Comparison of ENCODE assay signal across 10 cellular contexts in genomic region chr5:40685952-40686351, GRCh38. TPM values are rescaled to one million over a fixed set of nuclear protein-coding genes. Genes with fewer than 3 reads are reported as not detected.
DNase-seq lines count a peak whose midpoint lies in the region; FAIRE-seq and TF ChIP-seq lines count a peak whose summit lies in the region.
"Had no signal": no experiment of that assay in that cellular context is flagged by ENCODE, and none has a peak within 500 bp of the region (broad histone marks: within the 10 kb centered on the region; RNA-seq: fewer than 3 reads in every experiment).

No MANE protein-coding gene starts in this region.

- DNase-seq in CD8-positive, alpha-beta memory T cell: no peak
- peak; percentile 50 for DNase-seq in endothelial cell of umbilical vein (ENCODE audit: low read depth, low spot score)
- no peak for DNase-seq in NCI-H2227 treated with DMSO at 0.1 percent for 48 hours (lab: John Stamatoyannopoulos, UW)
- no peak for DNase-seq in RCC 7860 (ENCODE audit: low spot score)
- no peak for DNase-seq in NCI-H146 (lab: John Stamatoyannopoulos, UW)
- DNase-seq: NCI-H1694 treated with DMSO at 0.1 percent for 48 hours; NK-92 treated with Interleukin-12 subunit alpha and Interleukin-12 subunit beta, amount 100 ng/mL, for 24 hours had no signal

- no peak for TF ChIP-seq CTCF in OCI-LY3 (IDR thresholded peaks at IDR 0.05; ENCODE audit: low read depth, low read length)
- no peak for TF ChIP-seq CTCF in endothelial cell of umbilical vein (IDR thresholded peaks at IDR 0.05; ENCODE audit: extremely low read depth in 1 of 2, insufficient read depth in 1 of 2, low read depth in 1 of 2, low read length in 2 of 2)

- H3K4me3 Mint-ChIP-seq in CD8-positive, alpha-beta memory T cell: peak overlapping the region; percentile 87 to 100 (median 98)

- peaks cover 60% of the 10 kb centered on the region for H3K4me1 ChIP-seq in CD8-positive, alpha-beta memory T cell (ENCODE audit: insufficient read depth, low read length)
- H3K4me1 ChIP-seq in OCI-LY3 (ENCODE audit: low read length): peaks cover 45% of the 10 kb centered on the region
- peaks cover 64% of the 10 kb centered on the region for H3K4me1 ChIP-seq in endothelial cell of umbilical vein (ENCODE audit: control insufficient read depth, extremely low read depth, insufficient read depth, low read length)
- peaks cover 53% of the 10 kb centered on the region for H3K4me1 ChIP-seq in skeletal muscle satellite cell (ENCODE audit: control insufficient read depth, insufficient read depth, low read length)

- H3K27ac Mint-ChIP-seq in CD8-positive, alpha-beta memory T cell: peak overlapping the region; percentile 57 to 95 (median 94)

- H3K9me3 Mint-ChIP-seq in CD8-positive, alpha-beta memory T cell: no peaks in the 10 kb centered on the region

- H3K36me3 ChIP-seq in CD8-positive, alpha-beta memory T cell (ENCODE audit: insufficient read depth, low read length): peaks cover 5% of the 10 kb centered on the region
- H3K36me3 ChIP-seq in OCI-LY3 (replicated peaks; ENCODE audit: low read depth, low read length) (peaks cover 80% of the 10 kb centered on the region), endothelial cell of umbilical vein (ENCODE audit: control insufficient read depth in 2 of 2, extremely low read depth in 1 of 2, insufficient read depth in 2 of 2, low read length in 2 of 2) (peaks cover 0 to 13% of the 10 kb centered on the region in 2 experiments), skeletal muscle satellite cell (ENCODE audit: insufficient read depth, low read length) (peaks cover 53% of the 10 kb centered on the region)

- dilution Hi-C loops in endothelial cell of umbilical vein (cut with MboI; ENCODE audit: extremely low pct_ligation_motif_present, low sequenced_read_pairs): no loop called here

- CTCF ChIA-PET in CD8-positive, alpha-beta memory T cell (lab: Charles Lee): interaction anchor here (0.7 to 2.8 kb wide), 10 partner anchors 8 to 737 kb away, joined by 3 to 13 read pairs (median 3); no protein-coding TSS in a partner anchor
- CTCF ChIA-PET in endothelial cell of umbilical vein (lab: Charles Lee): interaction anchor here (0.7 to 8.5 kb wide), 13 partner anchors 8 to 1105 kb away, joined by 3 to 93 read pairs (median 4); no protein-coding TSS in a partner anchor

- H3K4me1 Mint-ChIP-seq in CD8-positive, alpha-beta memory T cell: peaks cover 70 to 77% (median 76%) of the 10 kb centered on the region in 3 donors

- TF ChIP-seq POLR2A in endothelial cell of umbilical vein (IDR thresholded peaks at IDR 0.05; ENCODE audit: low read depth, low read length): no peak

- H4K20me1 ChIP-seq in OCI-LY3 (ENCODE audit: insufficient read depth, low read length) (peaks cover 77% of the 10 kb centered on the region), endothelial cell of umbilical vein (replicated peaks; ENCODE audit: control insufficient read depth, extremely low read depth, insufficient read depth, low read length) (no peaks in the 10 kb centered on the region)

- H3K4me2 ChIP-seq in OCI-LY3 (ENCODE audit: low read length) (peak overlapping the region; percentile 94), endothelial cell of umbilical vein (ENCODE audit: insufficient read depth, low read length) (peak overlapping the region; percentile 99), skeletal muscle satellite cell (ENCODE audit: low read length) (peak overlapping the region; percentile 84)

- H3K4me3 ChIP-seq in CD8-positive, alpha-beta memory T cell (ENCODE audit: low read length): peak overlapping the region; percentile 36
- H3K4me3 ChIP-seq in OCI-LY3 (ENCODE audit: low read length): peak overlapping the region; percentile 99
- H3K4me3 ChIP-seq in endothelial cell of umbilical vein (replicated peaks in 1 of 3; ENCODE audit: insufficient read depth in 1 of 3, low read depth in 1 of 3, low read length in 3 of 3): peak overlapping the region in 2 of 3 experiments; percentile 86 to 98
- peak overlapping the region; percentile 41 for H3K4me3 ChIP-seq in skeletal muscle satellite cell (ENCODE audit: low read length)

- peaks cover 0 to 1% of the 10 kb centered on the region in 2 donors for H3K27me3 Mint-ChIP-seq in CD8-positive, alpha-beta memory T cell

- H3K79me2 ChIP-seq in OCI-LY3 (ENCODE audit: low read length) (peaks cover 100% of the 10 kb centered on the region), endothelial cell of umbilical vein (ENCODE audit: control insufficient read depth, insufficient read depth, low read length) (peaks cover 98% of the 10 kb centered on the region)

- H2AFZ ChIP-seq in OCI-LY3 (ENCODE audit: low read depth, low read length) (no peak overlapping the region), endothelial cell of umbilical vein (ENCODE audit: low read depth, low read length) (no peak overlapping the region)

- H3K27me3 ChIP-seq in CD8-positive, alpha-beta memory T cell (ENCODE audit: insufficient read depth, low read length, poor library complexity, severe bottlenecking): no peaks in the 10 kb centered on the region
- no peaks in the 10 kb centered on the region for H3K27me3 ChIP-seq in OCI-LY3 (ENCODE audit: low read depth, low read length)
- no peaks in the 10 kb centered on the region for H3K27me3 ChIP-seq in endothelial cell of umbilical vein (ENCODE audit: control insufficient read depth in 2 of 2, insufficient read depth in 2 of 2, low read length in 2 of 2)
- H3K27me3 ChIP-seq in skeletal muscle satellite cell (ENCODE audit: control insufficient read depth, insufficient read depth, low read length): no peaks in the 10 kb centered on the region

- H3K9me3 ChIP-seq in CD8-positive, alpha-beta memory T cell (ENCODE audit: low read length): no peaks in the 10 kb centered on the region
- H3K9me3 ChIP-seq in OCI-LY3 (ENCODE audit: insufficient read depth, low read length) (no peaks in the 10 kb centered on the region), endothelial cell of umbilical vein (replicated peaks; ENCODE audit: control insufficient read depth, insufficient read depth, low read length) (no peaks in the 10 kb centered on the region), skeletal muscle satellite cell (replicated peaks; ENCODE audit: low read length) (no peaks in the 10 kb centered on the region)

- no peak for FAIRE-seq in endothelial cell of umbilical vein (lab: Jason Lieb, UNC)
- no peak for FAIRE-seq in RCC 7860 (lab: Jason Lieb, UNC)
- FAIRE-seq: GM19239 had no signal

- peaks cover 11 to 90% (median 16%) of the 10 kb centered on the region in 3 donors for H3K36me3 Mint-ChIP-seq in CD8-positive, alpha-beta memory T cell

- POLR2A ChIA-PET in CD8-positive, alpha-beta memory T cell (lab: Charles Lee): interaction anchor here (0.7 to 1.7 kb wide), 4 partner anchors 13 to 326 kb away, joined by 3 to 7 read pairs (median 4); no protein-coding TSS in a partner anchor
- POLR2A ChIA-PET in endothelial cell of umbilical vein (lab: Charles Lee): no interaction called here

- no peaks in the 10 kb centered on the region for H3K9me1 ChIP-seq in endothelial cell of umbilical vein (replicated peaks; ENCODE audit: control insufficient read depth, extremely low read depth, insufficient read depth, low read length)

- BruUV-seq in endothelial cell of umbilical vein (replicated peaks; lab: Mats Ljungman, UMichigan): no TSS peak

- intact Hi-C loops in endothelial cell of umbilical vein (cut with micrococcal nuclease): loop anchor here (5.0 kb wide), 1 partner anchor 1084 kb away; no protein-coding TSS in a partner anchor

- H3K27ac ChIP-seq in CD8-positive, alpha-beta memory T cell (ENCODE audit: low read depth, low read length): no peak overlapping the region
- H3K27ac ChIP-seq in OCI-LY3 (ENCODE audit: low read length): peak overlapping the region; percentile 94
- no peak overlapping the region for H3K27ac ChIP-seq in endothelial cell of umbilical vein (ENCODE audit: insufficient read depth, low read depth, low read length)

- H3K9ac ChIP-seq in OCI-LY3 (ENCODE audit: low read length) (peak overlapping the region; percentile 98), endothelial cell of umbilical vein (replicated peaks; ENCODE audit: extremely low read depth, insufficient read depth, low read length) (peak overlapping the region; percentile 92), skeletal muscle satellite cell (ENCODE audit: low read depth, low read length) (peak overlapping the region; percentile 57)

TF ChIP-seq in endothelial cell of umbilical vein, 7 proteins besides CTCF, POLR2A, EP300 and RAD21:
- TF ChIP-seq JUN (IDR thresholded peaks at IDR 0.05; ENCODE audit: borderline replicate concordance, insufficient read depth, insufficient read length, low read depth): no peak
- no peak for TF ChIP-seq FOS (IDR thresholded peaks at IDR 0.05; ENCODE audit: borderline replicate concordance, insufficient read depth, low read length)
- TF ChIP-seq GATA2 (IDR thresholded peaks at IDR 0.05; ENCODE audit: insufficient read depth, insufficient read length, low read depth, low read length): no peak
- TF ChIP-seq MYC (IDR thresholded peaks at IDR 0.05; ENCODE audit: low read depth, low read length): no peak
- no peak for TF ChIP-seq MAX (IDR thresholded peaks at IDR 0.05; ENCODE audit: insufficient read depth, insufficient read length)
- TF ChIP-seq POLR2AphosphoS5 (IDR thresholded peaks at IDR 0.05; ENCODE audit: insufficient read depth, low read depth, low read length): no peak
- TF ChIP-seq EZH2 (IDR thresholded peaks at IDR 0.05; ENCODE audit: borderline replicate concordance, low read depth, low read length, severe bottlenecking): no peak

RNA-seq across cellular contexts. Expression of gene PTGER4, which starts 6.2 kb away (rescaled TPM):
- 10 to 100 TPM; 49.5 to 53.9 TPM for total RNA-seq in CD8-positive, alpha-beta memory T cell
- 84.1 TPM for polyA plus RNA-seq in CD8-positive, alpha-beta memory T cell
- total RNA-seq in endothelial cell of umbilical vein: 22.5 and 23.6 TPM in 2 replicates
- 35.9 and 37.4 TPM in 2 replicates for polyA plus RNA-seq in endothelial cell of umbilical vein
- polyA plus RNA-seq in endothelial cell of umbilical vein (2011; cell fraction: cytosol; rRNA removed): 15.6 and 34.0 TPM in 2 replicates
- 16.1 and 18.9 TPM in 2 replicates for polyA plus RNA-seq in endothelial cell of umbilical vein (2011; cell fraction: nucleus; rRNA removed)
- 14.7 and 21.5 TPM in 2 replicates for polyA plus RNA-seq in endothelial cell of umbilical vein (2012)
- 14.1 and 17.7 TPM in 2 replicates for polyA minus RNA-seq in endothelial cell of umbilical vein
- polyA minus RNA-seq in endothelial cell of umbilical vein (2011; cell fraction: cytosol; rRNA and poly(A)+ RNA removed): 3.5 TPM
- 23.7 and 42.1 TPM in 2 replicates for polyA minus RNA-seq in endothelial cell of umbilical vein (2011; cell fraction: nucleus; rRNA and poly(A)+ RNA removed)
- total RNA-seq in skeletal muscle satellite cell (2012; rRNA removed): 20.8 and 27.7 TPM in 2 replicates

Comparison
In these comparisons a context has a peak if more than half of its experiments do, and no peak if none do; other contexts are left out.
1. H3K4me3 ChIP-seq: peak in every context shown above with its lines; median percentile 99 in OCI-LY3; 92 in endothelial cell of umbilical vein; 41 in skeletal muscle satellite cell; 36 in CD8-positive, alpha-beta memory T cell.